Comparison of ENCODE assay signal across 8 cellular contexts in genomic region chr2:226802573-226802972, GRCh38. TPM values are rescaled to one million over a fixed set of nuclear protein-coding genes. Genes with fewer than 3 reads are reported as not detected.
A peak's percentile ranks its signal among the peaks of the same experiment; 100 is the strongest.
DNase-seq lines count a peak whose midpoint lies in the region; ATAC-seq and TF ChIP-seq lines count a peak whose summit lies in the region.

No MANE protein-coding gene starts in this region.

- H3K27me3 ChIP-seq in BJ (ENCODE audit: control insufficient read depth, insufficient read depth, low read length) (no peaks in the 10 kb centered on the region), transverse colon (no peaks in the 10 kb centered on the region)

- H3K27ac ChIP-seq in transverse colon, result peak overlapping the region in 2 of 4 donors; percentile 94 to 95

- no peak for TF ChIP-seq POLR2A in transverse colon (IDR thresholded peaks at IDR 0.05)

- TF ChIP-seq EP300 in transverse colon (IDR thresholded peaks at IDR 0.05; ENCODE audit: low read depth), result no peak

- TF ChIP-seq CTCF in BJ (IDR thresholded peaks at IDR 0.05; ENCODE audit: insufficient read depth, low read depth, low read length) (peak; percentile 63), transverse colon (IDR thresholded peaks at IDR 0.05) (peak; percentile 61 to 75 (median 66))

- H3K4me3 ChIP-seq in BJ (ENCODE audit: low read depth, low read length) (no peak overlapping the region), transverse colon (no peak overlapping the region)

- no peak for ATAC-seq in GM21529 (IDR thresholded peaks at IDR 0.05; ENCODE audit: unreplicated experiment)

- peaks cover 0 to 29% (median 24%) of the 10 kb centered on the region in 4 donors for H3K4me1 ChIP-seq in transverse colon

- H3K36me3 ChIP-seq in BJ (ENCODE audit: control insufficient read depth, insufficient read depth, low read length) (peaks cover 5% of the 10 kb centered on the region), transverse colon (no peaks in the 10 kb centered on the region)

- intact Hi-C loops in transverse colon (cut with DNase I; ENCODE audit: low total_unique reads), result loop anchor here (5.0 to 10.0 kb wide), 2 partner anchors 915 to 1138 kb away; no protein-coding TSS in a partner anchor

- no peaks in the 10 kb centered on the region for H3K9me3 ChIP-seq in transverse colon

- CTCF ChIA-PET in BJ (lab: Yijun Ruan, JAX), result interaction anchor here (0.5 to 4.8 kb wide), 31 partner anchors 9 to 1142 kb away, joined by 3 to 30 read pairs (median 3); no protein-coding TSS in a partner anchor

- WGBS in transverse colon (ENCODE audit: low coverage in 1 of 2), 2 donors, result 0% methylated on average over 3 to 4 of the region's 4 CpGs

- no peak for DNase-seq in BJ (ENCODE audit: low read depth)
- DNase-seq in H4 (ENCODE audit: low spot score), result peak; percentile 78
- peak; percentile 81 for DNase-seq in NCI-H345 (lab: John Stamatoyannopoulos, UW)
- peak; percentile 70 for DNase-seq in amniotic stem cell (lab: John Stamatoyannopoulos, UW)
- peak; percentile 91 for DNase-seq in iris pigment epithelial cell (ENCODE audit: low read depth)
- no peak for DNase-seq in transverse colon
- DNase-seq in activated gamma-delta T cell (lab: John Stamatoyannopoulos, UW), result no peak

- POLR2A ChIA-PET in BJ (lab: Charles Lee), result interaction anchor here (0.5 to 1.0 kb wide), 3 partner anchors 615 to 913 kb away, joined by 3 to 9 read pairs (median 4); no protein-coding TSS in a partner anchor

- in situ Hi-C loops in transverse colon (cut with MboI; ENCODE audit: low pct_ligation_motif_present in 1 of 4, low pct_unique_long_range_greater_than_20kb in 1 of 4, low sequenced_read_pairs in 3 of 4), result loop anchor here (10.0 to 25.0 kb wide), 12 partner anchors 182 to 1140 kb away; no protein-coding TSS in a partner anchor

RNA-seq across cellular contexts. Expression of gene IRS1, which starts 3.0 kb away (rescaled TPM):
- 12.4 and 13.0 TPM in 2 replicates for polyA plus RNA-seq in BJ (2011; rRNA removed)
- 22.7 and 26.8 TPM in 2 replicates for polyA minus RNA-seq in BJ (2011; rRNA and poly(A)+ RNA removed)
- total RNA-seq in H4 (2014; rRNA removed; shearing (Covaris generic)), result 3.4 and 6.0 TPM in 2 replicates
- total RNA-seq in transverse colon, result 10 to 100 TPM in 3 of 4 donors, 1 to 10 TPM in 1; 6.2 to 20.9 (median 12.8) TPM

RNA-seq across cellular contexts. Expression of gene RHBDD1, which starts 33.3 kb away (rescaled TPM):
- polyA plus RNA-seq in BJ (2011; rRNA removed), result 29.2 and 51.6 TPM in 2 replicates
- 40.8 and 44.5 TPM in 2 replicates for polyA minus RNA-seq in BJ (2011; rRNA and poly(A)+ RNA removed)
- total RNA-seq in H4 (2014; rRNA removed; shearing (Covaris generic)), result 3.3 and 6.6 TPM in 2 replicates
- total RNA-seq in transverse colon, result 10 to 100 TPM; 11.9 to 47.5 (median 22.5) TPM

Comparison
In these comparisons a context has a peak if more than half of its experiments do, and no peak if none do; other contexts are left out.
1. DNase-seq: peak in H4 (single experiment), NCI-H345 (single experiment), amniotic stem cell (single experiment) and iris pigment epithelial cell (single experiment); none in BJ (single experiment), transverse colon (single experiment) and activated gamma-delta T cell (single experiment).